In genomic region chr2:179860255-179861026, GRCh38 we compare ENCODE assay signal across 1 cellular context.
TF ChIP-seq lines count a peak whose summit lies in the region.

No MANE protein-coding gene starts in this region.

TF ChIP-seq in HepG2, 621 proteins besides CTCF, POLR2A, EP300 and RAD21 (continued from another document):
- peak; percentile 16 for TF ChIP-seq AGO1 (IDR thresholded peaks at IDR 0.05; ENCODE audit: low read depth, low read length, poor library complexity, severe bottlenecking)
- TF ChIP-seq ZBTB42 (CRISPR knock-in tag; IDR thresholded peaks at IDR 0.05): no peak
- TF ChIP-seq ZNF777 (CRISPR knock-in tag; IDR thresholded peaks at IDR 0.05): 0 out of 2 replicates have a peak, but pooled peaks have one; percentile 9
- no peak for TF ChIP-seq STAT5B (CRISPR knock-in tag; IDR thresholded peaks at IDR 0.05)
- TF ChIP-seq HCFC1 (IDR thresholded peaks at IDR 0.05; ENCODE audit: low read depth, low read length): no peak
- TF ChIP-seq MYC (CRISPR knock-in tag; IDR thresholded peaks at IDR 0.05; ENCODE audit: borderline replicate concordance): no peak
- no peak for TF ChIP-seq TFAP4 (IDR thresholded peaks at IDR 0.05; ENCODE audit: borderline replicate concordance, low read depth)
- no peak for TF ChIP-seq ZNF281 (CRISPR knock-in tag; IDR thresholded peaks at IDR 0.05; ENCODE audit: borderline replicate concordance)
- TF ChIP-seq ZFY (CRISPR knock-in tag; IDR thresholded peaks at IDR 0.05): no peak
- TF ChIP-seq CCDC6 (CRISPR knock-in tag; IDR thresholded peaks at IDR 0.05): 0 out of 2 replicates have a peak, but pooled peaks have one; percentile 9
